9 cellular contexts compared by ENCODE assay signal in genomic region chr11:8099291-8099899, GRCh38. TPM values are rescaled to one million over a fixed set of nuclear protein-coding genes. Genes with fewer than 3 reads are reported as not detected.
DNase-seq lines count a peak whose midpoint lies in the region; ATAC-seq, FAIRE-seq and TF ChIP-seq lines count a peak whose summit lies in the region.
"Had no signal": no experiment of that assay in that cellular context is flagged by ENCODE, and none has a peak within 500 bp of the region (broad histone marks: within the 10 kb centered on the region; RNA-seq: fewer than 3 reads in every experiment).

No MANE protein-coding gene starts in this region.

- no peaks in the 10 kb centered on the region for H3K4me1 Mint-ChIP-seq in CD4-positive, alpha-beta T cell (ENCODE audit: low read depth)
- H3K4me1 Mint-ChIP-seq in brain: no peaks in the 10 kb centered on the region

- H3K36me3 Mint-ChIP-seq in CD4-positive, alpha-beta T cell (ENCODE audit: low read depth): peaks cover under 1% of the 10 kb centered on the region
- H3K36me3 Mint-ChIP-seq in brain: peaks cover 39% of the 10 kb centered on the region
- H3K36me3 Mint-ChIP-seq: activated naive CD8-positive, alpha-beta T cell had no signal

- no peaks in the 10 kb centered on the region for H3F3A ChIP-seq in MM.1S (ENCODE audit: insufficient read depth, low read length)

- ATAC-seq in CD4-positive, alpha-beta T cell (ENCODE audit: poor library complexity): peak; percentile 52
- peak; percentile 51 for ATAC-seq in GM19328 (IDR thresholded peaks at IDR 0.05; ENCODE audit: unreplicated experiment)

- no peak overlapping the region for H2AFZ ChIP-seq in MM.1S (ENCODE audit: low read length)

- H3K79me2 ChIP-seq in MM.1S (ENCODE audit: low read length): no peaks in the 10 kb centered on the region

- H3K27me3 Mint-ChIP-seq in CD4-positive, alpha-beta T cell: no peaks in the 10 kb centered on the region
- H3K27me3 Mint-ChIP-seq in brain: no peaks in the 10 kb centered on the region
- H3K27me3 Mint-ChIP-seq: activated naive CD8-positive, alpha-beta T cell had no signal

- no peak overlapping the region for H3K4me3 Mint-ChIP-seq in CD4-positive, alpha-beta T cell
- H3K4me3 Mint-ChIP-seq in brain: no peak overlapping the region
- H3K4me3 Mint-ChIP-seq: activated naive CD8-positive, alpha-beta T cell had no signal

- no peak overlapping the region for H3K4me3 ChIP-seq in MM.1S (ENCODE audit: low read length)

- no peak overlapping the region for H3K27ac Mint-ChIP-seq in CD4-positive, alpha-beta T cell
- H3K27ac Mint-ChIP-seq in brain: peak overlapping the region in 1 of 5 experiments; percentile 3
- H3K27ac Mint-ChIP-seq: activated naive CD8-positive, alpha-beta T cell had no signal

- H3K27ac ChIP-seq in CD4-positive, alpha-beta T cell (ENCODE audit: low read depth, low read length): no peak overlapping the region
- no peak overlapping the region for H3K27ac ChIP-seq in MM.1S (ENCODE audit: low read length)

- H3K9me3 ChIP-seq in CD4-positive, alpha-beta T cell (ENCODE audit: control insufficient read depth, low read length): no peaks in the 10 kb centered on the region
- no peaks in the 10 kb centered on the region for H3K9me3 ChIP-seq in MM.1S (replicated peaks; ENCODE audit: insufficient read depth, low read length)

- no peaks in the 10 kb centered on the region for H3K27me3 ChIP-seq in CD4-positive, alpha-beta T cell (ENCODE audit: control insufficient read depth, insufficient read depth, low read length)
- no peaks in the 10 kb centered on the region for H3K27me3 ChIP-seq in MM.1S (replicated peaks; ENCODE audit: insufficient read depth, low read length)

- no peak overlapping the region for H3K4me2 ChIP-seq in MM.1S (ENCODE audit: low read depth, low read length)

- TF ChIP-seq CTCF in CD4-positive, alpha-beta T cell (IDR thresholded peaks at IDR 0.05): peak; percentile 67
- TF ChIP-seq CTCF in MM.1S (IDR thresholded peaks at IDR 0.05; ENCODE audit: low read length): peak; percentile 83
- TF ChIP-seq CTCF in brain (conservative IDR thresholded peaks at IDR 0.05): peak; percentile 84 to 85

- H3K36me3 ChIP-seq in MM.1S (replicated peaks; ENCODE audit: insufficient read depth, low read length): no peaks in the 10 kb centered on the region

- peak; percentile 44 to 79 (median 66) for DNase-seq in CD4-positive, alpha-beta T cell
- DNase-seq in MM.1S (peak; percentile 64), inferior parietal cortex (ENCODE audit: extremely low spot score) (peak; percentile 92), GOT3 (lab: John Stamatoyannopoulos, UW) (no peak)
- peak; percentile 38 to 57 (median 48) for DNase-seq in stimulated activated CD4-positive, alpha-beta T cell treated with anti-CD3 and anti-CD28 coated beads, Interleukin-1b, Interleukin-23, amount 100 ng/mL, for 24 hours (ENCODE audit: low read depth in 4 of 4, low spot score in 1 of 4)

- no peaks in the 10 kb centered on the region for H3K9me2 ChIP-seq in MM.1S (replicated peaks; ENCODE audit: insufficient read depth, low read length)

- CTCF ChIA-PET in CD4-positive, alpha-beta T cell (lab: Charles Lee): interaction anchor here (0.5 to 3.0 kb wide), 10 partner anchors 9 to 628 kb away, joined by 3 to 28 read pairs (median 4); no protein-coding TSS in a partner anchor

- H3K4me1 ChIP-seq in MM.1S (ENCODE audit: low read length): no peaks in the 10 kb centered on the region

- POLR2A ChIA-PET in CD4-positive, alpha-beta T cell (lab: Charles Lee): interaction anchor here (1.1 to 1.8 kb wide), 2 partner anchors 93 to 112 kb away, joined by 4 to 7 read pairs; partner anchors contain the start of gene EIF3F

- peak; percentile 60 for FAIRE-seq in TTC549 (lab: Jason Lieb, UNC)

- no peaks in the 10 kb centered on the region for H3K9me3 Mint-ChIP-seq in CD4-positive, alpha-beta T cell
- H3K9me3 Mint-ChIP-seq in brain: no peaks in the 10 kb centered on the region

- intact Hi-C loops in CD4-positive, alpha-beta T cell (cut with DNase I, micrococcal nuclease): loop anchor here (1.0 to 2.0 kb wide), 4 partner anchors 65 to 207 kb away; no protein-coding TSS in a partner anchor

- H4K20me1 ChIP-seq in MM.1S (ENCODE audit: insufficient read depth, low read length): no peaks in the 10 kb centered on the region

- no peak overlapping the region for H3K9ac ChIP-seq in MM.1S (ENCODE audit: low read length)

RNA-seq across cellular contexts. Expression of gene TUB, which starts 18.4 kb away (rescaled TPM):
- total RNA-seq in CD4-positive, alpha-beta T cell: under 1 TPM in 1 of 2 experiments, not detected in 1; 0.08 TPM
- polyA plus RNA-seq in brain (ENCODE audit: insufficient read depth, low read depth, low replicate concordance): 4.8 TPM
